Comparison of ENCODE assay signal across 1 cellular context in the genomic region with DNA sequence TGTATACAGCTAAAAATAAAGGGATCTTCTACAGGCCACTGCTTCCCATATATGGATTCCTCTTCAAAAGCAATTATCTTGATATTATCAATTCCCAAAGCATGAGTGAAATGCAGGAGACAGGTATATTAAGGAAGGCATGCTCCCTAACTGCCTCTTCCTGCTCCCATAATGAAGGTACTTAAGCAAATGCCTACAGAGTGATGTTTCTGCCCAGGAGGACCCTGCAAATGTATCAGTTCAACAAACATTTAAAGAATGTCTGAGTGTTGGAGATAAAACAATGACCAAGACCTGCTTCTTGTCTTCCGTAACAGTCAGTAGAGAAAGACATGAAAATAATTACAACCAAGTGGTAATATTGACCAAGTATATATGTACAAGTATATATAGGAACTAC.
TF ChIP-seq lines count a peak whose summit lies in the region.

No MANE protein-coding gene starts in this region.

TF ChIP-seq in SK-N-SH, 30 proteins besides CTCF, POLR2A, EP300 and RAD21 (continued from another document):
- TF ChIP-seq, protein P1, sequence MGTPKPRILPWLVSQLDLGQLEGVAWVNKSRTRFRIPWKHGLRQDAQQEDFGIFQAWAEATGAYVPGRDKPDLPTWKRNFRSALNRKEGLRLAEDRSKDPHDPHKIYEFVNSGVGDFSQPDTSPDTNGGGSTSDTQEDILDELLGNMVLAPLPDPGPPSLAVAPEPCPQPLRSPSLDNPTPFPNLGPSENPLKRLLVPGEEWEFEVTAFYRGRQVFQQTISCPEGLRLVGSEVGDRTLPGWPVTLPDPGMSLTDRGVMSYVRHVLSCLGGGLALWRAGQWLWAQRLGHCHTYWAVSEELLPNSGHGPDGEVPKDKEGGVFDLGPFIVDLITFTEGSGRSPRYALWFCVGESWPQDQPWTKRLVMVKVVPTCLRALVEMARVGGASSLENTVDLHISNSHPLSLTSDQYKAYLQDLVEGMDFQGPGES (IDR thresholded peaks at IDR 0.05; ENCODE audit: low read depth, low read length): no peak
- TF ChIP-seq TCF12 (IDR thresholded peaks at IDR 0.05) (peak; percentile 71), SMC3 (IDR thresholded peaks at IDR 0.05; ENCODE audit: low read depth, low read length) (no peak), NRF1 (IDR thresholded peaks at IDR 0.05; ENCODE audit: low read depth, low read length) (no peak), MXI1 (IDR thresholded peaks at IDR 0.05; ENCODE audit: low read depth, low read length) (no peak), EZH2phosphoT487 (IDR thresholded peaks at IDR 0.05; ENCODE audit: borderline replicate concordance, low read depth) (no peak), JUND (IDR thresholded peaks at IDR 0.05) (peak; percentile 19; the same call in 1 of the 2 replicates), YY1 (IDR thresholded peaks at IDR 0.05; ENCODE audit: low read depth) (no peak), TEAD4 (IDR thresholded peaks at IDR 0.05; ENCODE audit: borderline replicate concordance, insufficient read depth) (no peak), POLR2AphosphoS5 (IDR thresholded peaks at IDR 0.05; ENCODE audit: low read depth, low read length) (no peak), NFIC (IDR thresholded peaks at IDR 0.05; ENCODE audit: borderline replicate concordance) (no peak), RXRA (IDR thresholded peaks at IDR 0.05; ENCODE audit: borderline replicate concordance, low read depth) (no peak), RCOR1 (IDR thresholded peaks at IDR 0.05; ENCODE audit: low read length) (no peak)
- TF ChIP-seq, protein P2, sequence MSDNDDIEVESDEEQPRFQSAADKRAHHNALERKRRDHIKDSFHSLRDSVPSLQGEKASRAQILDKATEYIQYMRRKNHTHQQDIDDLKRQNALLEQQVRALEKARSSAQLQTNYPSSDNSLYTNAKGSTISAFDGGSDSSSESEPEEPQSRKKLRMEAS (IDR thresholded peaks at IDR 0.05; ENCODE audit: low read depth): no peak
- TF ChIP-seq, protein P3, sequence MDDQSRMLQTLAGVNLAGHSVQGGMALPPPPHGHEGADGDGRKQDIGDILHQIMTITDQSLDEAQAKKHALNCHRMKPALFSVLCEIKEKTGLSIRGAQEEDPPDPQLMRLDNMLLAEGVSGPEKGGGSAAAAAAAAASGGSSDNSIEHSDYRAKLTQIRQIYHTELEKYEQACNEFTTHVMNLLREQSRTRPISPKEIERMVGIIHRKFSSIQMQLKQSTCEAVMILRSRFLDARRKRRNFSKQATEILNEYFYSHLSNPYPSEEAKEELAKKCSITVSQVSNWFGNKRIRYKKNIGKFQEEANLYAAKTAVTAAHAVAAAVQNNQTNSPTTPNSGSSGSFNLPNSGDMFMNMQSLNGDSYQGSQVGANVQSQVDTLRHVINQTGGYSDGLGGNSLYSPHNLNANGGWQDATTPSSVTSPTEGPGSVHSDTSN (IDR thresholded peaks at IDR 0.05): peak; percentile 53
